ENCODE assay signal across 8 cellular contexts in genomic region chr10:62264702-62265436, GRCh38. TPM values are rescaled to one million over a fixed set of nuclear protein-coding genes. Genes with fewer than 3 reads are reported as not detected.
DNase-seq lines count a peak whose midpoint lies in the region; ATAC-seq and TF ChIP-seq lines count a peak whose summit lies in the region.

No MANE protein-coding gene starts in this region.

- H3K36me3 ChIP-seq in cardiac muscle cell, result no peaks in the 10 kb centered on the region
- no peaks in the 10 kb centered on the region for H3K36me3 ChIP-seq in right atrium auricular region
- peaks cover 19% of the 10 kb centered on the region for H3K36me3 ChIP-seq in RWPE2 (ENCODE audit: low read depth)
- no peaks in the 10 kb centered on the region for H3K36me3 ChIP-seq in parathyroid adenoma (ENCODE audit: control insufficient read depth, insufficient read depth, low read length)

- peaks cover 4% of the 10 kb centered on the region for H3K27me3 ChIP-seq in cardiac muscle cell
- H3K27me3 ChIP-seq in right atrium auricular region, result no peaks in the 10 kb centered on the region
- H3K27me3 ChIP-seq in RWPE2 (ENCODE audit: insufficient read depth, poor library complexity, severe bottlenecking), result no peaks in the 10 kb centered on the region
- no peaks in the 10 kb centered on the region for H3K27me3 ChIP-seq in parathyroid adenoma (ENCODE audit: control insufficient read depth, insufficient read depth, low read length)

- TF ChIP-seq CTCF in cardiac muscle cell (IDR thresholded peaks at IDR 0.05; ENCODE audit: low read depth, low read length) (peak; percentile 73), right atrium auricular region (IDR thresholded peaks at IDR 0.05) (peak in 1 of 2 donors; percentile 64), RWPE2 (IDR thresholded peaks at IDR 0.05; ENCODE audit: poor library complexity, severe bottlenecking) (peak; percentile 91), parathyroid adenoma (IDR thresholded peaks at IDR 0.05) (peak; percentile 58)

- H3K4me3 ChIP-seq in cardiac muscle cell, result no peak overlapping the region
- no peak overlapping the region for H3K4me3 ChIP-seq in right atrium auricular region
- no peak overlapping the region for H3K4me3 ChIP-seq in RWPE2 (ENCODE audit: severe bottlenecking)
- H3K4me3 ChIP-seq in parathyroid adenoma (ENCODE audit: low read depth, low read length), result no peak overlapping the region

- H3K4me2 ChIP-seq in parathyroid adenoma (ENCODE audit: low read length), result no peak overlapping the region

- H3K27ac ChIP-seq in cardiac muscle cell (no peak overlapping the region), right atrium auricular region (no peak overlapping the region), RWPE2 (ENCODE audit: poor library complexity, severe bottlenecking) (peak overlapping the region; percentile 18), parathyroid adenoma (no peak overlapping the region)

- ATAC-seq in HG03432 (IDR thresholded peaks at IDR 0.05; ENCODE audit: unreplicated experiment), result peak; percentile 34
- ATAC-seq in RWPE2 (ENCODE audit: low read depth), result peak; percentile 50

- H3K9ac ChIP-seq in parathyroid adenoma, result no peak overlapping the region

- DNase-seq in cardiac muscle cell (ENCODE audit: low read depth in 1 of 2, low spot score in 1 of 2) (peak; percentile 68 to 91), right atrium auricular region (ENCODE audit: low spot score) (no peak), RWPE2 (ENCODE audit: low spot score) (no peak), fibroblast of peridontal ligament (ENCODE audit: extremely low read depth) (peak; percentile 91), mesenteric fat pad (ENCODE audit: low spot score) (no peak), GM19240 (ENCODE audit: insufficient read length, low spot score) (no peak)

- no peaks in the 10 kb centered on the region for H3K9me3 ChIP-seq in cardiac muscle cell (ENCODE audit: low read depth)
- H3K9me3 ChIP-seq in right atrium auricular region, result no peaks in the 10 kb centered on the region
- H3K9me3 ChIP-seq in RWPE2 (ENCODE audit: severe bottlenecking), result no peaks in the 10 kb centered on the region
- no peaks in the 10 kb centered on the region for H3K9me3 ChIP-seq in parathyroid adenoma (ENCODE audit: control insufficient read depth, low read length)

- H2AFZ ChIP-seq in parathyroid adenoma, result no peak overlapping the region

- H3K79me2 ChIP-seq in parathyroid adenoma, result no peaks in the 10 kb centered on the region

- H3K4me1 ChIP-seq in cardiac muscle cell (ENCODE audit: low read depth), result no peaks in the 10 kb centered on the region
- peaks cover 0 to 17% of the 10 kb centered on the region in 2 donors for H3K4me1 ChIP-seq in right atrium auricular region
- peaks cover 20% of the 10 kb centered on the region for H3K4me1 ChIP-seq in RWPE2 (ENCODE audit: insufficient read depth, poor library complexity, severe bottlenecking)
- no peaks in the 10 kb centered on the region for H3K4me1 ChIP-seq in parathyroid adenoma

RNA-seq across cellular contexts. Expression of gene RTKN2, which starts 3.8 kb away (rescaled TPM):
- total RNA-seq in cardiac muscle cell (1.2 and 4.4 TPM in 2 replicates), right atrium auricular region (under 1 TPM; 0.08 to 0.15 TPM), mesenteric fat pad (0.06 TPM)
- polyA plus RNA-seq in cardiac muscle cell, result 1.1 and 5.3 TPM in 2 replicates

Comparison
In these comparisons a context has a peak if more than half of its experiments do, and no peak if none do; other contexts are left out.
1. DNase-seq: peak in cardiac muscle cell (2 of 2) and fibroblast of peridontal ligament (single experiment); none in right atrium auricular region (single experiment), RWPE2 (single experiment), mesenteric fat pad (single experiment) and GM19240 (single experiment).